9 cellular contexts compared by ENCODE assay signal in the genomic region with DNA sequence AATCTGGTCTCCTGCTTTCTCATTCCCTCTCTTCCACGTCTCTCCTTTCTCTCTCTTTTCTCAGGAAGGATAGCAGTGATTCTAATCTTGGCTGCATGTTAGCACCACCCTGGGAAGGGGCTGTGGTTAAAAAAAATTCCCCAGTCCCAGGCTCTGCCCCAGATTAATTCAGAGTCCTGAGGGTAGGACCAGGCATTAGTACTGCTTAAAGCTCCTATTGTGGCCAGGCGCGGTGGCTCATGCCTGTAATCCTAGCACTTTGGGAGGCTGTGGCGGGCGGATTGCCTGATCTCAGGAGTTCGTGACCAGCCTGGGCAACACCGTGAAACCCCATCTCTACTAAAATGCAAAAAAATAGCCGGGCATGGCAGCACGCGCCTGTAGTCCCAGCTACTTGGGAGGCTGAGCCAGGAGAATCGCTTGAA. TPM values are rescaled to one million over a fixed set of nuclear protein-coding genes. Genes with fewer than 3 reads are reported as not detected.
A peak's percentile ranks its signal among the peaks of the same experiment; 100 is the strongest.
DNase-seq lines count a peak whose midpoint lies in the region; ATAC-seq and TF ChIP-seq lines count a peak whose summit lies in the region.
"Had no signal": no experiment of that assay in that cellular context is flagged by ENCODE, and none has a peak within 500 bp of the region (broad histone marks: within the 10 kb centered on the region; RNA-seq: fewer than 3 reads in every experiment).

No MANE protein-coding gene starts in this region.

- peaks cover 64% of the 10 kb centered on the region for H3K4me1 Mint-ChIP-seq in central memory CD8-positive, alpha-beta T cell
- H3K4me1 Mint-ChIP-seq in nephron progenitor cell = peaks cover 74% of the 10 kb centered on the region

- DNase-seq in Karpas-422 = no peak
- no peak for DNase-seq in central memory CD8-positive, alpha-beta T cell (ENCODE audit: low spot score in 2 of 2)
- no peak for DNase-seq in nephron progenitor cell
- no peak for DNase-seq in GM19238 (ENCODE audit: insufficient read length, low spot score)
- no peak for DNase-seq in T-helper 9 cell
- DNase-seq in HuH-7.5 (ENCODE audit: low spot score) = no peak

- no peaks in the 10 kb centered on the region for H3K79me2 ChIP-seq in Karpas-422 (ENCODE audit: low read length)

- H2AFZ ChIP-seq in Karpas-422 (ENCODE audit: low read length) = 0 out of 2 replicates have a peak overlapping the region, but pooled peaks have one; percentile 65

- no peak for TF ChIP-seq CTCF in nephron progenitor cell (IDR thresholded peaks at IDR 0.05)

- no peak for ATAC-seq in central memory CD8-positive, alpha-beta T cell (replicated peaks; ENCODE audit: extremely low read depth, poor library complexity, severe bottlenecking)
- ATAC-seq in GM19023 (IDR thresholded peaks at IDR 0.05; ENCODE audit: unreplicated experiment) = no peak

- peaks cover 7% of the 10 kb centered on the region for H3K36me3 Mint-ChIP-seq in central memory CD8-positive, alpha-beta T cell (ENCODE audit: insufficient read depth)
- no peaks in the 10 kb centered on the region for H3K36me3 Mint-ChIP-seq in nephron progenitor cell (ENCODE audit: low read depth)

- H3K4me1 ChIP-seq in BLaER1 (peaks cover 75% of the 10 kb centered on the region), Karpas-422 (ENCODE audit: low read length) (peaks cover 54% of the 10 kb centered on the region)

- peak overlapping the region; percentile 36; the same call in 1 of the 2 replicates for H3K9ac ChIP-seq in BLaER1
- peak overlapping the region; percentile 55 for H3K9ac ChIP-seq in Karpas-422 (ENCODE audit: low read length)
- H3K9ac ChIP-seq: KMS-11 had no signal

- no peaks in the 10 kb centered on the region for H3K27me3 ChIP-seq in BLaER1
- H3K27me3 ChIP-seq in Karpas-422 (ENCODE audit: low read length) = no peaks in the 10 kb centered on the region

- peak overlapping the region; percentile 43; the same call in 1 of the 2 replicates for H3K4me3 ChIP-seq in BLaER1
- H3K4me3 ChIP-seq in Karpas-422 (ENCODE audit: low read length) = peak overlapping the region; percentile 57; the same call in 1 of the 2 replicates

- no peaks in the 10 kb centered on the region for H3K9me3 Mint-ChIP-seq in central memory CD8-positive, alpha-beta T cell
- H3K9me3 Mint-ChIP-seq in nephron progenitor cell = no peaks in the 10 kb centered on the region

- H3K36me3 ChIP-seq in BLaER1 (no peaks in the 10 kb centered on the region), Karpas-422 (ENCODE audit: insufficient read depth, low read length) (no peaks in the 10 kb centered on the region)

- H4K20me1 ChIP-seq in BLaER1 (no peaks in the 10 kb centered on the region), Karpas-422 (ENCODE audit: insufficient read depth, low read depth, low read length) (no peaks in the 10 kb centered on the region)

- H3K27ac Mint-ChIP-seq in central memory CD8-positive, alpha-beta T cell (ENCODE audit: low read depth) = peak overlapping the region; percentile 44
- peak overlapping the region; percentile 57 for H3K27ac Mint-ChIP-seq in nephron progenitor cell

- H3K4me3 Mint-ChIP-seq in central memory CD8-positive, alpha-beta T cell = peak overlapping the region; percentile 47
- H3K4me3 Mint-ChIP-seq in nephron progenitor cell = peak overlapping the region; percentile 73

- H3K27ac ChIP-seq in BLaER1 = peak overlapping the region; percentile 20
- H3K27ac ChIP-seq in Karpas-422 (ENCODE audit: low read length) = no peak overlapping the region
- H3K27ac ChIP-seq: KMS-11 had no signal

- H3K27me3 Mint-ChIP-seq in central memory CD8-positive, alpha-beta T cell = no peaks in the 10 kb centered on the region
- H3K27me3 Mint-ChIP-seq in nephron progenitor cell (ENCODE audit: low read depth, poor library complexity) = peaks cover 4% of the 10 kb centered on the region

- H3K4me2 ChIP-seq in BLaER1 (peak overlapping the region; percentile 87), Karpas-422 (ENCODE audit: low read depth, low read length, poor library complexity, severe bottlenecking) (peak overlapping the region; percentile 85)
- H3K4me2 ChIP-seq: KMS-11 had no signal

- no peaks in the 10 kb centered on the region for H3K9me3 ChIP-seq in BLaER1
- no peaks in the 10 kb centered on the region for H3K9me3 ChIP-seq in Karpas-422 (ENCODE audit: low read length)

- no peaks in the 10 kb centered on the region for H3K9me2 ChIP-seq in Karpas-422 (replicated peaks; ENCODE audit: insufficient read depth, low read length)

RNA-seq across cellular contexts. Expression of a gene that starts 35.4 kb away (rescaled TPM):
- total RNA-seq in Karpas-422 (2014; rRNA removed; shearing (Covaris generic); ENCODE audit: low replicate concordance) = 61.1 and 74.8 TPM in 2 replicates
